15 cellular contexts compared by ENCODE assay signal in the genomic region with DNA sequence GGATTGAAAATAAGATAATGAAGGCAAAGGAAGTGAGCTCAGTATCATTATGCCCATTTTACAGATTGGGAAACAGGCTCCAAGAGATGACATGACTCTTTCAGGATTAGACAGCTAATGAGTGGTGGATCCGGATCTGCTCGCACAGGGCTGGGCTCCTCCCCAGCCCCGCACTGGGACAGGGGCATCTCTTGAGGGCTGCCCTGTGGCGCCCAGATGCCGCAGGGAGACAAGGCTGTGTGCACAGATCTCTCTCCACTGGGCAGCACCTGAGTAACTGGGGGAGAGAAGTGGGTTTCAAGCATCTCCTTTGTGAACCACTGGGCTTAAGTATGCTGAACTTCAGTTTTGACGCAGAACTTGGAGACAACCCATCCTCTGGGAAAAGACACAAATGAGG. TPM values are rescaled to one million over a fixed set of nuclear protein-coding genes. Genes with fewer than 3 reads are reported as not detected.
A peak's percentile ranks its signal among the peaks of the same experiment; 100 is the strongest.
DNase-seq lines count a peak whose midpoint lies in the region; TF ChIP-seq lines count a peak whose summit lies in the region.
"Had no signal": no experiment of that assay in that cellular context is flagged by ENCODE, and none has a peak within 500 bp of the region (broad histone marks: within the 10 kb centered on the region; RNA-seq: fewer than 3 reads in every experiment).

No MANE protein-coding gene starts in this region.

- H2AFZ ChIP-seq in mesenchymal stem cell (ENCODE audit: low read depth, low read length), result no peak overlapping the region

- TF ChIP-seq CTCF in brain microvascular endothelial cell (IDR thresholded peaks at IDR 0.05; ENCODE audit: low read depth, low read length, missing control alignments), result no peak
- no peak for TF ChIP-seq CTCF in spleen (IDR thresholded peaks at IDR 0.05 in 8 of 11, conservative IDR thresholded peaks at IDR 0.05 in 3 of 11)

- in situ Hi-C loops in brain microvascular endothelial cell (cut with HindIII; ENCODE audit: low pct_ligation_motif_present, low sequenced_read_pairs), result no loop called here

- H4K91ac ChIP-seq in mesenchymal stem cell (ENCODE audit: low read length), result no peak overlapping the region

- DNase-seq in brain microvascular endothelial cell (no peak), mesenchymal stem cell (no peak), spleen (peak; percentile 46), H7 (no peak), AG08395 (ENCODE audit: low spot score) (no peak)
- no peak for DNase-seq in activated CD8-positive, alpha-beta memory T cell treated with anti-CD3 and anti-CD28 coated beads for 24 hours
- DNase-seq in NK-92 treated with Interleukin-12 subunit alpha and Interleukin-12 subunit beta, amount 100 ng/mL, for 24 hours (lab: John Stamatoyannopoulos, UW), result no peak
- DNase-seq: NCI-H1048, NCI-H146, NCI-H2081 treated with DMSO at 0.1 percent for 48 hours, NCI-H2227 treated with DMSO at 0.1 percent for 48 hours, NCI-H526 treated with DMSO at 0.1 percent for 48 hours, SHP77 had no signal

- intact Hi-C loops in spleen (cut with DNase I; ENCODE audit: low total_unique reads), result no loop called here

- H2AK5ac ChIP-seq in mesenchymal stem cell (ENCODE audit: low read length, severe bottlenecking), result no peak overlapping the region

- H3K9me3 ChIP-seq in BLaER1 (peaks cover 21% of the 10 kb centered on the region), mesenchymal stem cell (ENCODE audit: control insufficient read depth, low read length) (no peaks in the 10 kb centered on the region), spleen (peaks cover 0 to 44% (median 41%) of the 10 kb centered on the region in 8 donors)

- no peaks in the 10 kb centered on the region for H3K79me1 ChIP-seq in mesenchymal stem cell (replicated peaks; ENCODE audit: low read length, poor library complexity, severe bottlenecking)

- no peak overlapping the region for H2BK12ac ChIP-seq in mesenchymal stem cell (ENCODE audit: low read length in 2 of 2)

- H3K4me2 ChIP-seq in BLaER1, result no peak overlapping the region
- H3K4me2 ChIP-seq in mesenchymal stem cell (ENCODE audit: low read length, poor library complexity, severe bottlenecking), result no peak overlapping the region

- peak overlapping the region; percentile 58 for H2BK120ac ChIP-seq in mesenchymal stem cell (ENCODE audit: low read depth, low read length)

- H3K27ac ChIP-seq in BLaER1 (peak overlapping the region; percentile 59; the same call in 1 of the 2 replicates), brain microvascular endothelial cell (peak overlapping the region; percentile 95), mesenchymal stem cell (ENCODE audit: low read length, poor library complexity, severe bottlenecking) (no peak overlapping the region), spleen (peak overlapping the region in 3 of 8 donors; percentile 20 to 36 (median 31))
- H3K27ac ChIP-seq: C4-2B had no signal

- no peaks in the 10 kb centered on the region for H3K36me3 ChIP-seq in BLaER1
- H3K36me3 ChIP-seq in brain microvascular endothelial cell (replicated peaks), result no peaks in the 10 kb centered on the region
- no peaks in the 10 kb centered on the region for H3K36me3 ChIP-seq in mesenchymal stem cell (ENCODE audit: control insufficient read depth in 1 of 2, insufficient read depth in 2 of 2, low read depth in 1 of 2, low read length in 2 of 2)
- no peaks in the 10 kb centered on the region for H3K36me3 ChIP-seq in spleen
- H3K36me3 ChIP-seq in H7 (replicated peaks; ENCODE audit: control insufficient read depth, insufficient read depth, low read length), result no peaks in the 10 kb centered on the region

- WGBS in mesenchymal stem cell, result 86% methylated on average over 6 of the region's 6 CpGs
- 82 to 96% (median 92%) methylated on average over 6 of the region's 6 CpGs for WGBS in spleen, 5 donors

- H3K4ac ChIP-seq in mesenchymal stem cell (ENCODE audit: low read depth in 1 of 2, low read length in 2 of 2), result no peak overlapping the region

- TF ChIP-seq POLR2A in spleen (IDR thresholded peaks at IDR 0.05), result no peak

- H3K23ac ChIP-seq in mesenchymal stem cell (ENCODE audit: low read length in 2 of 2), result no peak overlapping the region

- no peak overlapping the region for H4K8ac ChIP-seq in mesenchymal stem cell (ENCODE audit: low read length)

- H3K27me3 ChIP-seq in BLaER1 (no peaks in the 10 kb centered on the region), brain microvascular endothelial cell (replicated peaks) (no peaks in the 10 kb centered on the region), mesenchymal stem cell (ENCODE audit: control insufficient read depth in 1 of 2, insufficient read depth in 1 of 2, low read length in 2 of 2) (no peaks in the 10 kb centered on the region), spleen (replicated peaks in 1 of 7) (peaks cover 0 to 6% (median 0%) of the 10 kb centered on the region in 7 donors), H7 (ENCODE audit: control insufficient read depth, insufficient read depth, low read length) (no peaks in the 10 kb centered on the region)

- H4K20me1 ChIP-seq in BLaER1, result no peaks in the 10 kb centered on the region

- H3K18ac ChIP-seq in mesenchymal stem cell (ENCODE audit: low read depth in 1 of 2, low read length in 2 of 2), result no peak overlapping the region

- no peak overlapping the region for H2BK15ac ChIP-seq in mesenchymal stem cell (ENCODE audit: low read depth, poor library complexity, severe bottlenecking)

- H3K4me3 ChIP-seq in BLaER1, result no peak overlapping the region
- no peak overlapping the region for H3K4me3 ChIP-seq in brain microvascular endothelial cell (ENCODE audit: low read depth, low read length)
- peak overlapping the region in 1 of 2 experiments; percentile 31 for H3K4me3 ChIP-seq in mesenchymal stem cell (ENCODE audit: insufficient read depth in 1 of 2, low read depth in 1 of 2, low read length in 2 of 2)
- H3K4me3 ChIP-seq in spleen, result no peak overlapping the region
- no peak overlapping the region for H3K4me3 ChIP-seq in H7 (ENCODE audit: insufficient read depth, low read depth, low read length)

- H2BK5ac ChIP-seq in mesenchymal stem cell (ENCODE audit: low read depth, low read length, poor library complexity, severe bottlenecking), result no peak overlapping the region

- peak overlapping the region in 1 of 2 experiments; percentile 2 for H3K14ac ChIP-seq in mesenchymal stem cell (ENCODE audit: low read length in 2 of 2)

- H3K9ac ChIP-seq in BLaER1 (no peak overlapping the region), mesenchymal stem cell (ENCODE audit: low read length) (peak overlapping the region; percentile 72)

- H3K4me1 ChIP-seq in BLaER1, result peaks cover 18% of the 10 kb centered on the region
- H3K4me1 ChIP-seq in mesenchymal stem cell (ENCODE audit: control insufficient read depth, insufficient read depth, low read depth, low read length), result no peaks in the 10 kb centered on the region
- H3K4me1 ChIP-seq in spleen, result peaks cover 0 to 38% (median 5%) of the 10 kb centered on the region in 6 donors

RNA-seq across cellular contexts. Expression of gene ADAMTS2, which starts 43.9 kb away (rescaled TPM):
- 46.7 TPM for polyA plus RNA-seq in mesenchymal stem cell (2013, experiment 1 of 2)
- polyA plus RNA-seq in mesenchymal stem cell (2013, experiment 2 of 2), result 45.4 TPM
- total RNA-seq in spleen, result 100 to 1,000 TPM in 1 of 7 donors, 10 to 100 TPM in 6; 44.0 to 101 (median 64.5) TPM
- 10 to 100 TPM in 1 of 3 donors, 1 to 10 TPM in 2; 4.0 to 16.8 (median 4.4) TPM for polyA plus RNA-seq in spleen
- 1.7 and 2.2 TPM in 2 replicates for total RNA-seq in H7 (2014; rRNA removed; shearing (Covaris generic))

Comparison
In these comparisons a context has a peak if more than half of its experiments do, and no peak if none do; other contexts are left out.
1. RNA of gene ADAMTS2, which starts 43.9 kb away (total RNA-seq): 44.0 to 101 TPM in spleen; 1.7 to 2.2 TPM in H7; every median in the first group is over 10 times any median in the second.